Comparison of ENCODE assay signal across 8 cellular contexts in genomic region chr20:41030536-41031242, GRCh38. TPM values are rescaled to one million over a fixed set of nuclear protein-coding genes. Genes with fewer than 3 reads are reported as not detected.
DNase-seq lines count a peak whose midpoint lies in the region; ATAC-seq and TF ChIP-seq lines count a peak whose summit lies in the region.

No MANE protein-coding gene starts in this region.

- H3K23ac ChIP-seq in trophoblast cell (ENCODE audit: low read length) = no peak overlapping the region

- no peak overlapping the region for H3K14ac ChIP-seq in trophoblast cell (ENCODE audit: low read length)

- no peaks in the 10 kb centered on the region for H3K9me3 ChIP-seq in trophoblast cell (ENCODE audit: insufficient read depth, low read depth, low read length)

- peak overlapping the region; percentile 78 for H3K4ac ChIP-seq in trophoblast cell (ENCODE audit: low read depth, low read length)

- H3K4me2 ChIP-seq in trophoblast cell (ENCODE audit: low read length) = peak overlapping the region; percentile 69

- H2AFZ ChIP-seq in trophoblast cell (ENCODE audit: insufficient read depth, low read length, poor library complexity) = no peak overlapping the region

- peaks cover 2% of the 10 kb centered on the region for H3K27me3 Mint-ChIP-seq in endothelial cell (ENCODE audit: unreplicated experiment)

- peak overlapping the region; percentile 98 for H3K27ac Mint-ChIP-seq in endothelial cell (ENCODE audit: unreplicated experiment)

- no peak overlapping the region for H3K18ac ChIP-seq in trophoblast cell (ENCODE audit: low read length)

- peaks cover 43% of the 10 kb centered on the region for H3K4me1 Mint-ChIP-seq in endothelial cell (ENCODE audit: unreplicated experiment)

- no peak overlapping the region for H3K9ac ChIP-seq in trophoblast cell (ENCODE audit: low read length)

- no peak for TF ChIP-seq CTCF in endothelial cell (IDR thresholded peaks at IDR 0.05; ENCODE audit: unreplicated experiment)

- peak overlapping the region; percentile 97 for H3K4me3 Mint-ChIP-seq in endothelial cell (ENCODE audit: unreplicated experiment)

- H2BK5ac ChIP-seq in trophoblast cell (ENCODE audit: low read depth, low read length, poor library complexity) = no peak overlapping the region

- H3K27me3 ChIP-seq in trophoblast cell (ENCODE audit: insufficient read depth, low read length) = no peaks in the 10 kb centered on the region

- H2AK5ac ChIP-seq in trophoblast cell (ENCODE audit: low read length) = no peak overlapping the region

- no CpG with 5 or more reads among the region's 5 CpGs for WGBS in trophoblast cell (ENCODE audit: extremely low coverage, insufficient coverage, insufficient read length)

- H3K79me1 ChIP-seq in trophoblast cell (ENCODE audit: low read length) = peaks cover 12% of the 10 kb centered on the region

- no peak overlapping the region for H3K27ac ChIP-seq in trophoblast cell (ENCODE audit: low read depth, low read length)

- DNase-seq in ELR (ENCODE audit: low read depth) = peak; percentile 70
- peak; percentile 19 for DNase-seq in NCI-H69 (lab: John Stamatoyannopoulos, UW)
- DNase-seq in endothelial cell (ENCODE audit: low spot score) = no peak
- DNase-seq in trophoblast cell = no peak
- no peak for DNase-seq in globus pallidus (ENCODE audit: low spot score)
- no peak for DNase-seq in central memory CD4-positive, alpha-beta T cell
- DNase-seq in ureter (ENCODE audit: low spot score) = no peak

- H3K79me2 ChIP-seq in trophoblast cell (ENCODE audit: control insufficient read depth, insufficient read depth, low read length, poor library complexity) = peaks cover 22% of the 10 kb centered on the region

- no peaks in the 10 kb centered on the region for H3K9me3 Mint-ChIP-seq in endothelial cell (ENCODE audit: unreplicated experiment)

- no peak overlapping the region for H3K4me3 ChIP-seq in trophoblast cell (ENCODE audit: low read depth, low read length)

- H2BK120ac ChIP-seq in trophoblast cell (ENCODE audit: insufficient read depth, low read length, poor library complexity) = no peak overlapping the region

- no peak overlapping the region for H4K91ac ChIP-seq in trophoblast cell (ENCODE audit: low read depth, low read length)

- peaks cover 9 to 10% of the 10 kb centered on the region in 2 experiments for H3K4me1 ChIP-seq in trophoblast cell (ENCODE audit: control insufficient read depth in 1 of 2, insufficient read depth in 2 of 2, low read length in 2 of 2)

- H4K8ac ChIP-seq in trophoblast cell (ENCODE audit: low read depth, low read length) = no peak overlapping the region

- no peak overlapping the region for H2BK12ac ChIP-seq in trophoblast cell (ENCODE audit: low read length)

- H3K36me3 ChIP-seq in trophoblast cell (ENCODE audit: control insufficient read depth in 1 of 2, insufficient read depth in 2 of 2, low read length in 2 of 2) = peaks cover 3 to 4% of the 10 kb centered on the region in 2 experiments

- H3K36me3 Mint-ChIP-seq in endothelial cell (ENCODE audit: low read depth, unreplicated experiment) = peaks cover 7% of the 10 kb centered on the region

- ATAC-seq in GM19397 (IDR thresholded peaks at IDR 0.05; ENCODE audit: unreplicated experiment) = no peak

- no peak overlapping the region for H4K12ac ChIP-seq in trophoblast cell (ENCODE audit: low read depth, low read length)

RNA-seq across cellular contexts. Expression of gene TOP1, which starts 2.1 kb away (rescaled TPM):
- total RNA-seq in endothelial cell (ENCODE audit: unreplicated experiment) (72.7 TPM), ureter (54.5 TPM)
- 225 and 236 TPM in 2 replicates for polyA plus RNA-seq in trophoblast cell (2013)

Comparison
In these comparisons a context has a peak if more than half of its experiments do, and no peak if none do; other contexts are left out.
1. DNase-seq: peak in ELR (single experiment) and NCI-H69 (single experiment); none in endothelial cell (single experiment), trophoblast cell (0 of 2), globus pallidus (single experiment), central memory CD4-positive, alpha-beta T cell (single experiment) and ureter (single experiment).